Comparison of ENCODE assay signal across 1 cellular context in the genomic region with DNA sequence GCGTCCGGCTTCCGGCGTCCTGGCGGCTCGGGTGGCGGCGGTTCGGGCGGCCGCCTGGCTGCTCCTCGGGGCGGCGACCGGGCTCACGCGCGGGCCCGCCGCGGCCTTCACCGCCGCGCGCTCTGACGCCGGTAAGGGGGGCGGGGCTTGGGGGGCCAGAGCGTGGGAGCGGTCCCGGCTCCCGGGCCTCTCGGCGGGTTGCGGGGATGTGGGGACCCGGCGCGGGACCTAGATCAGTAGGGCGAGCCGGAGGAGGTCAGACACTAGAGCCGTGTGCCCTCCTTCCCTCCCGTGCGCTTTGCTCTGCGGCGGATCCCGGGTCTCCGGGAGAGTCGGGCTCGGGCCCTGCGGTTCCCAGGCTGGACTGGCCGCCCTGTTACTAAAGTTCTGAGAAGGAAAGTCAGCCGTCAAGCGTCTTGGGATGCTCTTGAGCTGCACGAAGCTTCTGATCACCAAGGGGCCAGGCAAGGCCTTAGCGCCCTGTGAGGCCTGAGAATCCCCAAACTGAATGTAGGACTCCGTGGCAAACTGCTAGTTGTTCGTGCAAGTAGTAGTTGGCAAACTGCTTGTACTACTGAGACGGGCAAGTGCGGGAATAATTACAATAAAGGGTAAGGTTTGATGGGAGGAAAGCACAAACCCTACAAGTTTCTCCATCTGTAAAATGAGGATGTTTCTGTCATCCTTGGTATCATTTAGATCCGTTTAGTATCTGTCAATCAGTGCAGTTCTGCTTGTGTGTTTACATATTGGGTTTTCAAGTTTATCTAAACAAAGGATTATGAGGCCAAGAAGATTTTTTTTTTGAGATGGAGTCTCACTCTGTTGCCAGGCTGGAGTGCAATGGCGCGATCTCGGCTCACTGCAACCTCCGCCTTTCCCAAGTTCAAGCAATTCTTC.
TF ChIP-seq lines count a peak whose summit lies in the region.

No MANE protein-coding gene starts in this region.

TF ChIP-seq in HepG2, 621 proteins besides CTCF, POLR2A, EP300 and RAD21 (continued from another document and continues in another):
- TF ChIP-seq, protein P1, sequence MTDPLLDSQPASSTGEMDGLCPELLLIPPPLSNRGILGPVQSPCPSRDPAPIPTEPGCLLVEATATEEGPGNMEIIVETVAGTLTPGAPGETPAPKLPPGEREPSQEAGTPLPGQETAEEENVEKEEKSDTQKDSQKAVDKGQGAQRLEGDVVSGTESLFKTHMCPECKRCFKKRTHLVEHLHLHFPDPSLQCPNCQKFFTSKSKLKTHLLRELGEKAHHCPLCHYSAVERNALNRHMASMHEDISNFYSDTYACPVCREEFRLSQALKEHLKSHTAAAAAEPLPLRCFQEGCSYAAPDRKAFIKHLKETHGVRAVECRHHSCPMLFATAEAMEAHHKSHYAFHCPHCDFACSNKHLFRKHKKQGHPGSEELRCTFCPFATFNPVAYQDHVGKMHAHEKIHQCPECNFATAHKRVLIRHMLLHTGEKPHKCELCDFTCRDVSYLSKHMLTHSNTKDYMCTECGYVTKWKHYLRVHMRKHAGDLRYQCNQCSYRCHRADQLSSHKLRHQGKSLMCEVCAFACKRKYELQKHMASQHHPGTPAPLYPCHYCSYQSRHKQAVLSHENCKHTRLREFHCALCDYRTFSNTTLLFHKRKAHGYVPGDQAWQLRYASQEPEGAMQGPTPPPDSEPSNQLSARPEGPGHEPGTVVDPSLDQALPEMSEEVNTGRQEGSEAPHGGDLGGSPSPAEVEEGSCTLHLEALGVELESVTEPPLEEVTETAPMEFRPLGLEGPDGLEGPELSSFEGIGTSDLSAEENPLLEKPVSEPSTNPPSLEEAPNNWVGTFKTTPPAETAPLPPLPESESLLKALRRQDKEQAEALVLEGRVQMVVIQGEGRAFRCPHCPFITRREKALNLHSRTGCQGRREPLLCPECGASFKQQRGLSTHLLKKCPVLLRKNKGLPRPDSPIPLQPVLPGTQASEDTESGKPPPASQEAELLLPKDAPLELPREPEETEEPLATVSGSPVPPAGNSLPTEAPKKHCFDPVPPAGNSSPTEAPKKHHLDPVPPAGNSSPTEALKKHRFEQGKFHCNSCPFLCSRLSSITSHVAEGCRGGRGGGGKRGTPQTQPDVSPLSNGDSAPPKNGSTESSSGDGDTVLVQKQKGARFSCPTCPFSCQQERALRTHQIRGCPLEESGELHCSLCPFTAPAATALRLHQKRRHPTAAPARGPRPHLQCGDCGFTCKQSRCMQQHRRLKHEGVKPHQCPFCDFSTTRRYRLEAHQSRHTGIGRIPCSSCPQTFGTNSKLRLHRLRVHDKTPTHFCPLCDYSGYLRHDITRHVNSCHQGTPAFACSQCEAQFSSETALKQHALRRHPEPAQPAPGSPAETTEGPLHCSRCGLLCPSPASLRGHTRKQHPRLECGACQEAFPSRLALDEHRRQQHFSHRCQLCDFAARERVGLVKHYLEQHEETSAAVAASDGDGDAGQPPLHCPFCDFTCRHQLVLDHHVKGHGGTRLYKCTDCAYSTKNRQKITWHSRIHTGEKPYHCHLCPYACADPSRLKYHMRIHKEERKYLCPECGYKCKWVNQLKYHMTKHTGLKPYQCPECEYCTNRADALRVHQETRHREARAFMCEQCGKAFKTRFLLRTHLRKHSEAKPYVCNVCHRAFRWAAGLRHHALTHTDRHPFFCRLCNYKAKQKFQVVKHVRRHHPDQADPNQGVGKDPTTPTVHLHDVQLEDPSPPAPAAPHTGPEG (CRISPR knock-in tag; IDR thresholded peaks at IDR 0.05) = peak; percentile 45; the same call in 1 of the 2 replicates
- TF ChIP-seq, protein P2, sequence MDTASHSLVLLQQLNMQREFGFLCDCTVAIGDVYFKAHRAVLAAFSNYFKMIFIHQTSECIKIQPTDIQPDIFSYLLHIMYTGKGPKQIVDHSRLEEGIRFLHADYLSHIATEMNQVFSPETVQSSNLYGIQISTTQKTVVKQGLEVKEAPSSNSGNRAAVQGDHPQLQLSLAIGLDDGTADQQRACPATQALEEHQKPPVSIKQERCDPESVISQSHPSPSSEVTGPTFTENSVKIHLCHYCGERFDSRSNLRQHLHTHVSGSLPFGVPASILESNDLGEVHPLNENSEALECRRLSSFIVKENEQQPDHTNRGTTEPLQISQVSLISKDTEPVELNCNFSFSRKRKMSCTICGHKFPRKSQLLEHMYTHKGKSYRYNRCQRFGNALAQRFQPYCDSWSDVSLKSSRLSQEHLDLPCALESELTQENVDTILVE (CRISPR knock-in tag; IDR thresholded peaks at IDR 0.05) = no peak
- TF ChIP-seq NFE2L2 (IDR thresholded peaks at IDR 0.05; ENCODE audit: low read length) = no peak
- TF ChIP-seq TMF1 (CRISPR knock-in tag; IDR thresholded peaks at IDR 0.05; ENCODE audit: low read depth) = peak; percentile 92
- TF ChIP-seq ZNF672 (CRISPR knock-in tag; IDR thresholded peaks at IDR 0.05) = no peak
- TF ChIP-seq, protein P3, sequence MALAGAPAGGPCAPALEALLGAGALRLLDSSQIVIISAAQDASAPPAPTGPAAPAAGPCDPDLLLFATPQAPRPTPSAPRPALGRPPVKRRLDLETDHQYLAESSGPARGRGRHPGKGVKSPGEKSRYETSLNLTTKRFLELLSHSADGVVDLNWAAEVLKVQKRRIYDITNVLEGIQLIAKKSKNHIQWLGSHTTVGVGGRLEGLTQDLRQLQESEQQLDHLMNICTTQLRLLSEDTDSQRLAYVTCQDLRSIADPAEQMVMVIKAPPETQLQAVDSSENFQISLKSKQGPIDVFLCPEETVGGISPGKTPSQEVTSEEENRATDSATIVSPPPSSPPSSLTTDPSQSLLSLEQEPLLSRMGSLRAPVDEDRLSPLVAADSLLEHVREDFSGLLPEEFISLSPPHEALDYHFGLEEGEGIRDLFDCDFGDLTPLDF (CRISPR knock-in tag; IDR thresholded peaks at IDR 0.05) = no peak; the same call in 1 of the 2 replicates
- TF ChIP-seq ZFP37 (CRISPR knock-in tag; IDR thresholded peaks at IDR 0.05; ENCODE audit: borderline replicate concordance) = no peak
- 0 out of 2 replicates have a peak, but pooled peaks have one; percentile 15 for TF ChIP-seq ZNF558 (CRISPR knock-in tag; IDR thresholded peaks at IDR 0.05; ENCODE audit: borderline replicate concordance)
- no peak for TF ChIP-seq ERF (CRISPR knock-in tag; IDR thresholded peaks at IDR 0.05)
- TF ChIP-seq KAT2B (IDR thresholded peaks at IDR 0.05; ENCODE audit: borderline replicate concordance, low read depth, low read length) = no peak
- no peak for TF ChIP-seq ZBTB7A (CRISPR knock-in tag; IDR thresholded peaks at IDR 0.05)
- no peak for TF ChIP-seq ZNF562 (CRISPR knock-in tag; IDR thresholded peaks at IDR 0.05; ENCODE audit: borderline replicate concordance)
- TF ChIP-seq NAIF1 (CRISPR knock-in tag; IDR thresholded peaks at IDR 0.05; ENCODE audit: borderline replicate concordance) = no peak
- peak; percentile 30; the same call in 1 of the 2 replicates for TF ChIP-seq KLF12 (CRISPR knock-in tag; IDR thresholded peaks at IDR 0.05; ENCODE audit: borderline replicate concordance)
- no peak for TF ChIP-seq HIVEP1 (CRISPR knock-in tag; IDR thresholded peaks at IDR 0.05)
- TF ChIP-seq, protein P4, sequence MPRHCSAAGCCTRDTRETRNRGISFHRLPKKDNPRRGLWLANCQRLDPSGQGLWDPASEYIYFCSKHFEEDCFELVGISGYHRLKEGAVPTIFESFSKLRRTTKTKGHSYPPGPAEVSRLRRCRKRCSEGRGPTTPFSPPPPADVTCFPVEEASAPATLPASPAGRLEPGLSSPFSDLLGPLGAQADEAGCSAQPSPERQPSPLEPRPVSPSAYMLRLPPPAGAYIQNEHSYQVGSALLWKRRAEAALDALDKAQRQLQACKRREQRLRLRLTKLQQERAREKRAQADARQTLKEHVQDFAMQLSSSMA (CRISPR knock-in tag; IDR thresholded peaks at IDR 0.05) = 0 out of 2 replicates have a peak, but pooled peaks have one; percentile 20
- TF ChIP-seq, protein P5, sequence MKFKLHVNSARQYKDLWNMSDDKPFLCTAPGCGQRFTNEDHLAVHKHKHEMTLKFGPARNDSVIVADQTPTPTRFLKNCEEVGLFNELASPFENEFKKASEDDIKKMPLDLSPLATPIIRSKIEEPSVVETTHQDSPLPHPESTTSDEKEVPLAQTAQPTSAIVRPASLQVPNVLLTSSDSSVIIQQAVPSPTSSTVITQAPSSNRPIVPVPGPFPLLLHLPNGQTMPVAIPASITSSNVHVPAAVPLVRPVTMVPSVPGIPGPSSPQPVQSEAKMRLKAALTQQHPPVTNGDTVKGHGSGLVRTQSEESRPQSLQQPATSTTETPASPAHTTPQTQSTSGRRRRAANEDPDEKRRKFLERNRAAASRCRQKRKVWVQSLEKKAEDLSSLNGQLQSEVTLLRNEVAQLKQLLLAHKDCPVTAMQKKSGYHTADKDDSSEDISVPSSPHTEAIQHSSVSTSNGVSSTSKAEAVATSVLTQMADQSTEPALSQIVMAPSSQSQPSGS (CRISPR knock-in tag; IDR thresholded peaks at IDR 0.05) = no peak
- TF ChIP-seq MYNN (CRISPR knock-in tag; IDR thresholded peaks at IDR 0.05; ENCODE audit: low read depth) = no peak
- no peak for TF ChIP-seq BCL6 (CRISPR knock-in tag; IDR thresholded peaks at IDR 0.05)
- TF ChIP-seq SOX6 (IDR thresholded peaks at IDR 0.05) = no peak
- no peak for TF ChIP-seq SOX6 (CRISPR knock-in tag; IDR thresholded peaks at IDR 0.05)
- no peak for TF ChIP-seq YEATS4 (CRISPR knock-in tag; IDR thresholded peaks at IDR 0.05; ENCODE audit: borderline replicate concordance)
- TF ChIP-seq FOXK2 (IDR thresholded peaks at IDR 0.05) = no peak
- no peak for TF ChIP-seq KLF13 (CRISPR knock-in tag; IDR thresholded peaks at IDR 0.05)
- TF ChIP-seq ZNF263 (CRISPR knock-in tag; IDR thresholded peaks at IDR 0.05) = no peak
- TF ChIP-seq, protein P6, sequence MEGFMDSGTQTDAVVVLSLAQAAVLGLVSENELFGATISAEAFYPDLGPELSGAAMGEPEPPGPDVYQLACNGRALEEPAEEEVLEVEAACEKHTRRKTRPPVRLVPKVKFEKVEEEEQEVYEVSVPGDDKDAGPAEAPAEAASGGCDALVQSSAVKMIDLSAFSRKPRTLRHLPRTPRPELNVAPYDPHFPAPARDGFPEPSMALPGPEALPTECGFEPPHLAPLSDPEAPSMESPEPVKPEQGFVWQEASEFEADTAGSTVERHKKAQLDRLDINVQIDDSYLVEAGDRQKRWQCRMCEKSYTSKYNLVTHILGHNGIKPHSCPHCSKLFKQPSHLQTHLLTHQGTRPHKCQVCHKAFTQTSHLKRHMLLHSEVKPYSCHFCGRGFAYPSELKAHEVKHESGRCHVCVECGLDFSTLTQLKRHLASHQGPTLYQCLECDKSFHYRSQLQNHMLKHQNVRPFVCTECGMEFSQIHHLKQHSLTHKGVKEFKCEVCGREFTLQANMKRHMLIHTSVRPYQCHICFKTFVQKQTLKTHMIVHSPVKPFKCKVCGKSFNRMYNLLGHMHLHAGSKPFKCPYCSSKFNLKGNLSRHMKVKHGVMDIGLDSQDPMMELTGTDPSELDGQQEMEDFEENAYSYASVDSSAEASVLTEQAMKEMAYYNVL (CRISPR knock-in tag; IDR thresholded peaks at IDR 0.05; ENCODE audit: borderline replicate concordance) = no peak
- TF ChIP-seq ZNF234 (CRISPR knock-in tag; conservative IDR thresholded peaks at IDR 0.05) = no peak
- TF ChIP-seq KDM6A (CRISPR knock-in tag; IDR thresholded peaks at IDR 0.05; ENCODE audit: low read depth) = no peak
- TF ChIP-seq, protein P7, sequence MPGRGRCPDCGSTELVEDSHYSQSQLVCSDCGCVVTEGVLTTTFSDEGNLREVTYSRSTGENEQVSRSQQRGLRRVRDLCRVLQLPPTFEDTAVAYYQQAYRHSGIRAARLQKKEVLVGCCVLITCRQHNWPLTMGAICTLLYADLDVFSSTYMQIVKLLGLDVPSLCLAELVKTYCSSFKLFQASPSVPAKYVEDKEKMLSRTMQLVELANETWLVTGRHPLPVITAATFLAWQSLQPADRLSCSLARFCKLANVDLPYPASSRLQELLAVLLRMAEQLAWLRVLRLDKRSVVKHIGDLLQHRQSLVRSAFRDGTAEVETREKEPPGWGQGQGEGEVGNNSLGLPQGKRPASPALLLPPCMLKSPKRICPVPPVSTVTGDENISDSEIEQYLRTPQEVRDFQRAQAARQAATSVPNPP (CRISPR knock-in tag; IDR thresholded peaks at IDR 0.05) = 0 out of 2 replicates have a peak, but pooled peaks have one; percentile 10
- TF ChIP-seq ATF7 (IDR thresholded peaks at IDR 0.05) = no peak
- TF ChIP-seq ATF7 (CRISPR knock-in tag; IDR thresholded peaks at IDR 0.05) = no peak
- no peak for TF ChIP-seq SNRNP70 (IDR thresholded peaks at IDR 0.05; ENCODE audit: low read depth, low read length)
- TF ChIP-seq ZBTB7B (CRISPR knock-in tag; IDR thresholded peaks at IDR 0.05) = 0 out of 2 replicates have a peak, but pooled peaks have one; percentile 11
- no peak for TF ChIP-seq NFRKB (IDR thresholded peaks at IDR 0.05)
- no peak for TF ChIP-seq SRSF9 (IDR thresholded peaks at IDR 0.05; ENCODE audit: borderline replicate concordance, insufficient read depth, low read depth, low read length, poor library complexity, severe bottlenecking)
- TF ChIP-seq, protein P8, sequence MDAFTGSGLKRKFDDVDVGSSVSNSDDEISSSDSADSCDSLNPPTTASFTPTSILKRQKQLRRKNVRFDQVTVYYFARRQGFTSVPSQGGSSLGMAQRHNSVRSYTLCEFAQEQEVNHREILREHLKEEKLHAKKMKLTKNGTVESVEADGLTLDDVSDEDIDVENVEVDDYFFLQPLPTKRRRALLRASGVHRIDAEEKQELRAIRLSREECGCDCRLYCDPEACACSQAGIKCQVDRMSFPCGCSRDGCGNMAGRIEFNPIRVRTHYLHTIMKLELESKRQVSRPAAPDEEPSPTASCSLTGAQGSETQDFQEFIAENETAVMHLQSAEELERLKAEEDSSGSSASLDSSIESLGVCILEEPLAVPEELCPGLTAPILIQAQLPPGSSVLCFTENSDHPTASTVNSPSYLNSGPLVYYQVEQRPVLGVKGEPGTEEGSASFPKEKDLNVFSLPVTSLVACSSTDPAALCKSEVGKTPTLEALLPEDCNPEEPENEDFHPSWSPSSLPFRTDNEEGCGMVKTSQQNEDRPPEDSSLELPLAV (CRISPR knock-in tag; conservative IDR thresholded peaks at IDR 0.05; ENCODE audit: low read depth) = no peak
- TF ChIP-seq, protein P9, sequence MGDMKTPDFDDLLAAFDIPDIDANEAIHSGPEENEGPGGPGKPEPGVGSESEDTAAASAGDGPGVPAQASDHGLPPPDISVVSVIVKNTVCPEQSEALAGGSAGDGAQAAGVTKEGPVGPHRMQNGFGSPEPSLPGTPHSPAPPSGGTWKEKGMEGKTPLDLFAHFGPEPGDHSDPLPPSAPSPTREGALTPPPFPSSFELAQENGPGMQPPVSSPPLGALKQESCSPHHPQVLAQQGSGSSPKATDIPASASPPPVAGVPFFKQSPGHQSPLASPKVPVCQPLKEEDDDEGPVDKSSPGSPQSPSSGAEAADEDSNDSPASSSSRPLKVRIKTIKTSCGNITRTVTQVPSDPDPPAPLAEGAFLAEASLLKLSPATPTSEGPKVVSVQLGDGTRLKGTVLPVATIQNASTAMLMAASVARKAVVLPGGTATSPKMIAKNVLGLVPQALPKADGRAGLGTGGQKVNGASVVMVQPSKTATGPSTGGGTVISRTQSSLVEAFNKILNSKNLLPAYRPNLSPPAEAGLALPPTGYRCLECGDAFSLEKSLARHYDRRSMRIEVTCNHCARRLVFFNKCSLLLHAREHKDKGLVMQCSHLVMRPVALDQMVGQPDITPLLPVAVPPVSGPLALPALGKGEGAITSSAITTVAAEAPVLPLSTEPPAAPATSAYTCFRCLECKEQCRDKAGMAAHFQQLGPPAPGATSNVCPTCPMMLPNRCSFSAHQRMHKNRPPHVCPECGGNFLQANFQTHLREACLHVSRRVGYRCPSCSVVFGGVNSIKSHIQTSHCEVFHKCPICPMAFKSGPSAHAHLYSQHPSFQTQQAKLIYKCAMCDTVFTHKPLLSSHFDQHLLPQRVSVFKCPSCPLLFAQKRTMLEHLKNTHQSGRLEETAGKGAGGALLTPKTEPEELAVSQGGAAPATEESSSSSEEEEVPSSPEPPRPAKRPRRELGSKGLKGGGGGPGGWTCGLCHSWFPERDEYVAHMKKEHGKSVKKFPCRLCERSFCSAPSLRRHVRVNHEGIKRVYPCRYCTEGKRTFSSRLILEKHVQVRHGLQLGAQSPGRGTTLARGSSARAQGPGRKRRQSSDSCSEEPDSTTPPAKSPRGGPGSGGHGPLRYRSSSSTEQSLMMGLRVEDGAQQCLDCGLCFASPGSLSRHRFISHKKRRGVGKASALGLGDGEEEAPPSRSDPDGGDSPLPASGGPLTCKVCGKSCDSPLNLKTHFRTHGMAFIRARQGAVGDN (CRISPR knock-in tag; IDR thresholded peaks at IDR 0.05) = peak; percentile 8; the same call in 1 of the 2 replicates
